Comparison of ENCODE assay signal across 13 cellular contexts in the genomic region with DNA sequence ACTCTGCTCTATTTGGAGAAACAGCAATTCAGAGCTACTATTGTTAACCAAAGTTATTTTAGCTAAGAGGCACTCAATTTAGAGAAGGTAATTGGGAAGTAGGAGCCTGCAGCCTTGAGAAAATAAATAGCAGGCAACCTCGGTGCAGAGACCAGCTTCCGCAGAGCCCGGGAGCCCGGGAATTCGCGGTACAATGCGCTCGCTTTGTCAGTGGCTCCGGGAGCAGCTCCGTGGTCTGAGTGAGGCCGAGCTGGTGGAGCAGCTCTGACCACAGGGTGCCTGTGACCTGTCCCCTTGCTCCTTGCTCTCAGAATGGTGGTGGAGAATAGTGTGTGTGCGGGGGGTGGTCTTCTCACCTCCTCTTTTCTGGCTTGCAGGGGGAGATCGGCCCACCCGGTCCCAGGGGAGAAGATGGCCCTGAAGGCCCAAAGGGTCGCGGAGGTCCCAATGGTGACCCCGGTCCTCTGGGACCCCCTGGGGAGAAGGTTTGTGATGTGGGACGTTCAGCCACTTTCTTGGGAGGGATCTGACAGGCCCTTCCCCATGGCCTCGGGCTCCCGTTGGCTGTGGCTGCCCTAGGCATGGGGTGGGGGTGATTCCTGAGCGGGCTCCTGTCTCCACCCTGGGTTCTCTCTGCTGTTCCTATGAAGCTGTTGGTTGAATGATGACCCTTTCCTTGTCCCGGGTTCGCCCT.
DNase-seq lines count a peak whose midpoint lies in the region; TF ChIP-seq lines count a peak whose summit lies in the region.
"Had no signal": no experiment of that assay in that cellular context is flagged by ENCODE, and none has a peak within 500 bp of the region (broad histone marks: within the 10 kb centered on the region; RNA-seq: fewer than 3 reads in every experiment).

No MANE protein-coding gene starts in this region.

- no peaks in the 10 kb centered on the region for H4K20me1 ChIP-seq in neural progenitor cell (ENCODE audit: low read depth)

- H3K27ac ChIP-seq in cardiac muscle cell (peak overlapping the region; percentile 72), right atrium auricular region (peak overlapping the region in 1 of 2 donors; percentile 10), dorsolateral prefrontal cortex (peak overlapping the region in 32 of 59 donors; percentile 10 to 84 (median 58)), neural progenitor cell (peak overlapping the region; percentile 54), thyroid gland (no peak overlapping the region), esophagus squamous epithelium (peak overlapping the region in 1 of 4 donors; percentile 46)
- H3K27ac ChIP-seq: 22Rv1 had no signal

- H3K27me3 Mint-ChIP-seq in neural progenitor cell (ENCODE audit: insufficient read depth, low read depth) = peaks cover 6% of the 10 kb centered on the region

- 47 to 50% methylated on average over 13 to 20 of the region's 23 CpGs for WGBS in thyroid gland, 2 donors
- 77 to 79% methylated on average over 17 to 21 of the region's 23 CpGs for WGBS in esophagus squamous epithelium, 2 donors

- H3K36me3 ChIP-seq in cardiac muscle cell = no peaks in the 10 kb centered on the region
- H3K36me3 ChIP-seq in right atrium auricular region = no peaks in the 10 kb centered on the region
- no peaks in the 10 kb centered on the region for H3K36me3 ChIP-seq in neural progenitor cell
- no peaks in the 10 kb centered on the region for H3K36me3 ChIP-seq in thyroid gland
- H3K36me3 ChIP-seq in esophagus squamous epithelium = peaks cover 0 to 17% (median 3%) of the 10 kb centered on the region in 3 donors

- peaks cover 20% of the 10 kb centered on the region for H3K4me1 ChIP-seq in cardiac muscle cell (ENCODE audit: low read depth)
- peaks cover 0 to 32% of the 10 kb centered on the region in 2 donors for H3K4me1 ChIP-seq in right atrium auricular region
- peaks cover 13% of the 10 kb centered on the region for H3K4me1 ChIP-seq in neural progenitor cell
- peaks cover 14 to 27% of the 10 kb centered on the region in 2 donors for H3K4me1 ChIP-seq in thyroid gland
- peaks cover 0 to 36% (median 5%) of the 10 kb centered on the region in 3 donors for H3K4me1 ChIP-seq in esophagus squamous epithelium

- H3K27me3 ChIP-seq in cardiac muscle cell (no peaks in the 10 kb centered on the region), right atrium auricular region (no peaks in the 10 kb centered on the region), dorsolateral prefrontal cortex (peaks cover 0 to 4% (median 0%) of the 10 kb centered on the region in 45 donors), neural progenitor cell (no peaks in the 10 kb centered on the region), thyroid gland (no peaks in the 10 kb centered on the region), esophagus squamous epithelium (peaks cover 0 to 53% (median 0%) of the 10 kb centered on the region in 4 donors)

- H3K4me1 Mint-ChIP-seq in neural progenitor cell = peaks cover 15% of the 10 kb centered on the region
- H3K4me1 Mint-ChIP-seq: IgD-negative memory B cell had no signal

- no peaks in the 10 kb centered on the region for H3K79me2 ChIP-seq in neural progenitor cell (ENCODE audit: low read depth)

- H3K9me3 ChIP-seq in cardiac muscle cell (ENCODE audit: low read depth) (no peaks in the 10 kb centered on the region), right atrium auricular region (no peaks in the 10 kb centered on the region), neural progenitor cell (ENCODE audit: low read depth) (no peaks in the 10 kb centered on the region), thyroid gland (no peaks in the 10 kb centered on the region), esophagus squamous epithelium (no peaks in the 10 kb centered on the region)

- intact Hi-C loops in dorsolateral prefrontal cortex (cut with DNase I) = loop anchor here in 1 of 2 donors (10.0 kb wide), 1 partner anchor 290 kb away; no protein-coding TSS in a partner anchor
- intact Hi-C loops in thyroid gland (cut with DNase I) = no loop called here
- intact Hi-C loops in esophagus squamous epithelium (cut with DNase I) = no loop called here

- DNase-seq in cardiac muscle cell (ENCODE audit: low read depth in 1 of 2, low spot score in 1 of 2) (peak in 1 of 2 donors; percentile 21), right atrium auricular region (ENCODE audit: low spot score) (no peak), dorsolateral prefrontal cortex (no peak), neural progenitor cell (ENCODE audit: low spot score) (peak; percentile 63), thyroid gland (peak; percentile 61 to 76), GM10266 (ENCODE audit: extremely low spot score) (no peak), esophagus squamous epithelium (lab: John Stamatoyannopoulos, UW) (no peak)
- DNase-seq in activated naive CD4-positive, alpha-beta T cell treated with anti-CD3 and anti-CD28 coated beads, Interleukin-2, amount 50 U/mL, for 16 hours = no peak
- DNase-seq: C1 segment of cervical spinal cord, NCI-H2029, NCI-H510A had no signal

- H3K4me3 ChIP-seq in cardiac muscle cell = no peak overlapping the region
- H3K4me3 ChIP-seq in right atrium auricular region = no peak overlapping the region
- H3K4me3 ChIP-seq in dorsolateral prefrontal cortex = no peak overlapping the region
- H3K4me3 ChIP-seq in neural progenitor cell = no peak overlapping the region
- H3K4me3 ChIP-seq in thyroid gland (replicated peaks in 1 of 3) = no peak overlapping the region
- H3K4me3 ChIP-seq in esophagus squamous epithelium = no peak overlapping the region

- H3F3A ChIP-seq in neural progenitor cell (ENCODE audit: low read depth) = peaks cover 11% of the 10 kb centered on the region

- TF ChIP-seq CTCF in cardiac muscle cell (IDR thresholded peaks at IDR 0.05; ENCODE audit: low read depth, low read length) (no peak), right atrium auricular region (IDR thresholded peaks at IDR 0.05) (no peak), dorsolateral prefrontal cortex (IDR thresholded peaks at IDR 0.05 in 54 of 56, conservative IDR thresholded peaks at IDR 0.05 in 2 of 56; ENCODE audit: low read depth in 1 of 56, partially characterized antibody in 56 of 56) (no peak), neural progenitor cell (IDR thresholded peaks at IDR 0.05) (no peak), thyroid gland (IDR thresholded peaks at IDR 0.05) (no peak), GM10266 (IDR thresholded peaks at IDR 0.05; ENCODE audit: control insufficient read depth, insufficient read depth, low read depth, missing control alignments) (no peak), esophagus squamous epithelium (IDR thresholded peaks at IDR 0.05) (no peak)

- TF ChIP-seq POLR2A in thyroid gland (IDR thresholded peaks at IDR 0.05) (no peak), esophagus squamous epithelium (IDR thresholded peaks at IDR 0.05) (no peak)

- no peak overlapping the region for H3K4me3 Mint-ChIP-seq in neural progenitor cell
- H3K4me3 Mint-ChIP-seq: IgD-negative memory B cell had no signal

- no peak overlapping the region for H2AFZ ChIP-seq in neural progenitor cell (replicated peaks)

- H3K9ac ChIP-seq in neural progenitor cell = no peak overlapping the region

- H3K36me3 Mint-ChIP-seq in neural progenitor cell = no peaks in the 10 kb centered on the region
- H3K36me3 Mint-ChIP-seq: IgD-negative memory B cell had no signal

- no peak overlapping the region for H3K27ac Mint-ChIP-seq in neural progenitor cell
- H3K27ac Mint-ChIP-seq: IgD-negative memory B cell had no signal

- H3K9me3 Mint-ChIP-seq in neural progenitor cell = no peaks in the 10 kb centered on the region
- H3K9me3 Mint-ChIP-seq: IgD-negative memory B cell had no signal

- peak overlapping the region; percentile 12 for H3K4me2 ChIP-seq in neural progenitor cell

Comparison
In these comparisons a context has a peak if more than half of its experiments do, and no peak if none do; other contexts are left out.
1. DNase-seq: peak in neural progenitor cell (single experiment) and thyroid gland (2 of 2); none in right atrium auricular region (single experiment), dorsolateral prefrontal cortex (0 of 10), GM10266 (single experiment), activated naive CD4-positive, alpha-beta T cell treated with anti-CD3 and anti-CD28 coated beads, Interleukin-2, amount 50 U/mL, for 16 hours (single experiment) and esophagus squamous epithelium (single experiment).
2. H3K27ac ChIP-seq: peak in cardiac muscle cell (single experiment), dorsolateral prefrontal cortex (32 of 59) and neural progenitor cell (single experiment); none in thyroid gland (0 of 3).